8 cellular contexts compared by ENCODE assay signal in genomic region chr16:69613283-69614154, GRCh38. TPM values are rescaled to one million over a fixed set of nuclear protein-coding genes. Genes with fewer than 3 reads are reported as not detected.
DNase-seq lines count a peak whose midpoint lies in the region; ATAC-seq and TF ChIP-seq lines count a peak whose summit lies in the region.

No MANE protein-coding gene starts in this region.

- H3K27ac Mint-ChIP-seq in effector memory CD8-positive, alpha-beta T cell: peak overlapping the region in 1 of 2 donors; percentile 50
- H3K27ac Mint-ChIP-seq in osteocyte (ENCODE audit: unreplicated experiment): peak overlapping the region; percentile 1

- peaks cover 12% of the 10 kb centered on the region for H3K36me3 Mint-ChIP-seq in effector memory CD8-positive, alpha-beta T cell (ENCODE audit: insufficient read depth)
- H3K36me3 Mint-ChIP-seq in osteocyte (ENCODE audit: unreplicated experiment): peaks cover 6% of the 10 kb centered on the region

- H3K9me3 Mint-ChIP-seq in effector memory CD8-positive, alpha-beta T cell: no peaks in the 10 kb centered on the region
- no peaks in the 10 kb centered on the region for H3K9me3 Mint-ChIP-seq in osteocyte (ENCODE audit: unreplicated experiment)

- H3K4me3 ChIP-seq in LNCaP clone FGC (ENCODE audit: low read depth, low read length): no peak overlapping the region

- TF ChIP-seq CTCF in LNCaP clone FGC (IDR thresholded peaks at IDR 0.05; ENCODE audit: control insufficient read depth, extremely low read depth, insufficient read depth) (no peak), osteocyte (IDR thresholded peaks at IDR 0.05) (no peak)

- peak; percentile 70 for ATAC-seq in GM18498 (IDR thresholded peaks at IDR 0.05; ENCODE audit: unreplicated experiment)
- ATAC-seq in effector memory CD8-positive, alpha-beta T cell (replicated peaks): peak; percentile 27
- no peak for ATAC-seq in HG02840 (IDR thresholded peaks at IDR 0.05; ENCODE audit: low FRiP score, unreplicated experiment)
- no peak for ATAC-seq in GM19397 (IDR thresholded peaks at IDR 0.05; ENCODE audit: unreplicated experiment)

- H3K4me3 Mint-ChIP-seq in effector memory CD8-positive, alpha-beta T cell: no peak overlapping the region
- no peak overlapping the region for H3K4me3 Mint-ChIP-seq in osteocyte (ENCODE audit: unreplicated experiment)

- peaks cover 32 to 48% of the 10 kb centered on the region in 2 donors for H3K4me1 Mint-ChIP-seq in effector memory CD8-positive, alpha-beta T cell (ENCODE audit: low read depth in 2 of 2)
- peaks cover 58% of the 10 kb centered on the region for H3K4me1 Mint-ChIP-seq in osteocyte (ENCODE audit: unreplicated experiment)

- H3K27me3 Mint-ChIP-seq in effector memory CD8-positive, alpha-beta T cell: no peaks in the 10 kb centered on the region
- no peaks in the 10 kb centered on the region for H3K27me3 Mint-ChIP-seq in osteocyte (ENCODE audit: unreplicated experiment)

- DNase-seq in LNCaP clone FGC (ENCODE audit: low read depth): peak; percentile 21
- DNase-seq in effector memory CD8-positive, alpha-beta T cell: no peak
- DNase-seq in osteocyte (ENCODE audit: extremely low spot score, unreplicated experiment): no peak
- no peak for DNase-seq in NCI-H1694 (lab: John Stamatoyannopoulos, UW)
- DNase-seq in anterior cingulate cortex (lab: John Stamatoyannopoulos, UW): no peak

RNA-seq across cellular contexts. Expression of gene NFAT5, which starts 47.8 kb away (rescaled TPM):
- 55.0 and 57.3 TPM in 2 replicates for total RNA-seq in osteocyte

Comparison
In these comparisons a context has a peak if more than half of its experiments do, and no peak if none do; other contexts are left out.
1. ATAC-seq: peak in GM18498 (single experiment) and effector memory CD8-positive, alpha-beta T cell (single experiment); none in HG02840 (single experiment) and GM19397 (single experiment).